9 cellular contexts compared by ENCODE assay signal in the genomic region with DNA sequence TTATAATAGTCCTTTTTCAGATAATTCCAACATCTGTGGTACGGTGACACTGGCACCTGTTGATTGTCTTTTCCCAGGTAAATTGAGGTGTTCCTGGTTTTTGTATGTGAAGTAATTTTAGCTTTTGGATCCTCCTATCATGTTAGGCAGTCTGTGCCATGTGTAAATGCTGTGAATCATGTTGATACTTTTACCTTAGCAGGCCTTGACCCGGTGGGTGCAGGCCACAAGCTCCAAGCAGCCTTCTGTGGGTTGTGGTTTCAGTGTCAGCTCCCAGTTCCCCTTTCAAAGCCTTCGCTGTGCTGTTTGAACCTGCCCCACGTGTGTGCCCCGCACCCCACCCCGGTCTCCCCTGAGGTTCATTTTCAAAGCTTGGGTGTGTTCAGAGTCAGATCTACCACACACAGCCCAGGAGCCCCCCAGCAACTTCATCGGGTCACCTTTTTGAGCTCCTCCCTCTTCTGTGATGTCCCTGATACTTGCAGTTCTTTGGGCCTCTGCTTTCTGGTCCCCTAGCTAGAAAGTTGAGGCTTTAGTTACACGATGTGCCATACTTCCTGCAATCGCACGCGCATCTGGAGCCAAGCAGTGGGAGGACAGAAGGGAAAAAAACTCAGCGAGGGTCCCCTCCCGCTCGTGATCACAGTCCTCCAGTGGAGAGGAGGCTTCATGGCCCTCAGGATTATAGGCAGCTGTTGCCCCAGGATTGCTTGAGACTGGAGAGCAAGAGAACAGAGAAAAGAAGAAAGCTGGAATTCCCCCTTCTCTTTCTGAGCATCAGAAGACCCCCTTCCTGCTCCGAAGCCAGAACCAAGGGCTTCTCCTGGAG. TPM values are rescaled to one million over a fixed set of nuclear protein-coding genes. Genes with fewer than 3 reads are reported as not detected.
A peak's percentile ranks its signal among the peaks of the same experiment; 100 is the strongest.
DNase-seq lines count a peak whose midpoint lies in the region; ATAC-seq, FAIRE-seq and TF ChIP-seq lines count a peak whose summit lies in the region.
"Had no signal": no experiment of that assay in that cellular context is flagged by ENCODE, and none has a peak within 500 bp of the region (broad histone marks: within the 10 kb centered on the region; RNA-seq: fewer than 3 reads in every experiment).

No MANE protein-coding gene starts in this region.

- peaks cover 8% of the 10 kb centered on the region for H3K4me1 Mint-ChIP-seq in Calu3 (ENCODE audit: low read depth, unreplicated experiment)

- no peaks in the 10 kb centered on the region for H3K4me1 ChIP-seq in kidney (ENCODE audit: control insufficient read depth in 1 of 2, insufficient read depth in 1 of 2, low read depth in 1 of 2, low read length in 2 of 2)

- no peak for TF ChIP-seq POLR2A in GM18505 (IDR thresholded peaks at IDR 0.05; ENCODE audit: borderline replicate concordance, extremely low read depth, insufficient read depth, insufficient read length)

- CTCF ChIA-PET in Calu3 (lab: Charles Lee): interaction anchor here (0.6 kb wide), 1 partner anchor 652 kb away, joined by 7 read pairs; no protein-coding TSS in a partner anchor

- DNase-seq in OCI-M1 (lab: John Stamatoyannopoulos, UW) (peak; percentile 93), Calu3 (no peak), HTR-8/SVneo (ENCODE audit: insufficient read length, low spot score) (no peak), kidney (no peak)
- DNase-seq in activated effector memory CD4-positive, alpha-beta T cell treated with anti-CD3 and anti-CD28 coated beads, Interleukin-2, amount 50 U/mL, for 16 hours: peak; percentile 78
- DNase-seq in stimulated activated CD4-positive, alpha-beta T cell treated with anti-CD3 and anti-CD28 coated beads, Interleukin-4, amount 100 ng/mL, for 48 hours (ENCODE audit: low read depth in 2 of 2): peak; percentile 54 to 61

- ATAC-seq in GM18505 (IDR thresholded peaks at IDR 0.05; ENCODE audit: unreplicated experiment) (peak; percentile 85), HG02763 (IDR thresholded peaks at IDR 0.05; ENCODE audit: unreplicated experiment) (peak; percentile 89)

- H3K27ac ChIP-seq in kidney (ENCODE audit: low read depth in 2 of 2, low read length in 2 of 2): no peak overlapping the region

- intact Hi-C loops in Calu3 (cut with micrococcal nuclease; ENCODE audit: unreplicated experiment): no loop called here
- intact Hi-C loops in kidney (cut with DNase I): no loop called here

- BruUV-seq in Calu3 (replicated peaks; lab: Mats Ljungman, UMichigan): no TSS peak

- no peak overlapping the region for H3K27ac Mint-ChIP-seq in Calu3 (ENCODE audit: unreplicated experiment)

- no peak overlapping the region for H3K4me3 ChIP-seq in kidney (ENCODE audit: low read length in 2 of 2)

- H3K27me3 Mint-ChIP-seq in Calu3 (ENCODE audit: unreplicated experiment): no peaks in the 10 kb centered on the region

- peaks cover 10% of the 10 kb centered on the region for H3K36me3 Mint-ChIP-seq in Calu3 (ENCODE audit: insufficient read depth, unreplicated experiment)

- H3K9me3 ChIP-seq in kidney (ENCODE audit: control insufficient read depth in 1 of 2, low read length in 2 of 2): no peaks in the 10 kb centered on the region

- peaks cover 0 to 15% of the 10 kb centered on the region in 2 donors for H3K36me3 ChIP-seq in kidney (ENCODE audit: control insufficient read depth in 1 of 2, insufficient read depth in 2 of 2, low read length in 2 of 2)

- FAIRE-seq in HTR-8/SVneo (lab: Jason Lieb, UNC): no peak
- FAIRE-seq in kidney (lab: Jason Lieb, UNC): no peak

- H3K4me3 Mint-ChIP-seq in Calu3 (ENCODE audit: low read depth, unreplicated experiment): no peak overlapping the region

- H3K9me3 Mint-ChIP-seq in Calu3 (ENCODE audit: low read depth, unreplicated experiment): peaks cover 3% of the 10 kb centered on the region

- no peak for TF ChIP-seq CTCF in Calu3 (IDR thresholded peaks at IDR 0.05; ENCODE audit: unreplicated experiment)
- TF ChIP-seq CTCF in kidney (IDR thresholded peaks at IDR 0.05; ENCODE audit: borderline replicate concordance, extremely low read depth, insufficient read depth): no peak

- no peak overlapping the region for H3K9ac ChIP-seq in kidney (ENCODE audit: low read length in 2 of 2)

RNA-seq across cellular contexts. Expression of gene BHLHA15, which starts 8.7 kb away (rescaled TPM):
- 1.7 and 1.8 TPM in 2 replicates for total RNA-seq in Calu3 (2022)
- total RNA-seq in kidney: 3.1 TPM
- not detected for polyA plus RNA-seq in kidney (ENCODE audit: insufficient read depth, low read depth, low replicate concordance)
- polyA plus RNA-seq: fibroblast of lung had no signal

RNA-seq across cellular contexts. Expression of gene TECPR1, which starts 49.5 kb away (rescaled TPM):
- total RNA-seq in Calu3 (2022) (12.9 and 13.2 TPM in 2 replicates), kidney (39.5 TPM)
- 5.1 TPM for polyA plus RNA-seq in kidney (ENCODE audit: insufficient read depth, low read depth, low replicate concordance)

Comparison
In these comparisons a context has a peak if more than half of its experiments do, and no peak if none do; other contexts are left out.
1. DNase-seq: peak in OCI-M1 (single experiment), activated effector memory CD4-positive, alpha-beta T cell treated with anti-CD3 and anti-CD28 coated beads, Interleukin-2, amount 50 U/mL, for 16 hours (single experiment) and stimulated activated CD4-positive, alpha-beta T cell treated with anti-CD3 and anti-CD28 coated beads, Interleukin-4, amount 100 ng/mL, for 48 hours (2 of 2); none in Calu3 (single experiment), HTR-8/SVneo (single experiment) and kidney (single experiment).